Comparison of ENCODE assay signal across 21 cellular contexts in the genomic region with DNA sequence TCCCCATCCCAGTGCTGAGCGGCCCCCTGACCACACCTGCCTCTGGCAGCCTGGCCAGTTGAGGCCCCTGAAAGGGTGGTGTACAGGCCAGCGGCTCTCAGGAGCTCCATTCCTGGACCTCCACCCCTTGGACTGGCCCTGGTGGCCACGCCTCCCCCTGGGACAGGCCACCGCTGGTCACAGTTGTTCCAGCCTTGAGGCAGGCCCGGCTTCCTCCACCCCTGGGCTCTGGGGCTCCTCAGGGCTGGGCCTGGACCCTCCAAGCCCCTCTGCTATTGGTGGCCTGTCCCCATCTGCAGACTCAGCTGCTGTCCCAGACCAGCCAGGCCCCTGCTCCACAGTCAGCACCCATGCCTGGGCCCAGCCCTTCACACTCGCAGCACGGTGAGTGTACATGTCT.
"Had no signal": no experiment of that assay in that cellular context is flagged by ENCODE, and none has a peak within 500 bp of the region (broad histone marks: within the 10 kb centered on the region; RNA-seq: fewer than 3 reads in every experiment).

No MANE protein-coding gene starts in this region.

- H3K4me3 ChIP-seq: cardiac muscle cell, dorsolateral prefrontal cortex, stomach, testis, upper lobe of left lung had no signal

- H3K4me3 Mint-ChIP-seq: activated naive CD8-positive, alpha-beta T cell; activated T-cell treated with anti-CD3 and anti-CD28 coated beads, Interleukin-2, amount 50 U/mL, for 72 hours; nephron progenitor cell had no signal

- DNase-seq: activated CD4-positive, alpha-beta T cell treated with anti-CD3 and anti-CD28 coated beads for 1 hour; activated gamma-delta T cell treated with Interleukin-2 at 50 U/mL for 16 hours; activated T-cell treated with anti-CD3 and anti-CD28 coated beads, Interleukin-2, amount 50 U/mL, for 72 hours; amygdala; foreskin fibroblast; hippocampal formation; islet precursor cell; nephron progenitor cell; occipital lobe; retina; stimulated activated CD4-positive, alpha-beta T cell treated with anti-CD3 and anti-CD28 coated beads, Interleukin-2, amount 100 ng/mL, for 24 hours; stomach; SW 1271; T-helper 2 cell; testis had no signal

- H3K36me3 Mint-ChIP-seq: activated naive CD8-positive, alpha-beta T cell had no signal

- H3K9me3 Mint-ChIP-seq: activated T-cell treated with anti-CD3 and anti-CD28 coated beads, Interleukin-2, amount 50 U/mL, for 72 hours; nephron progenitor cell had no signal

- H3K9me3 ChIP-seq: stomach, testis, upper lobe of left lung had no signal

- H3K4me1 ChIP-seq: stomach, testis, upper lobe of left lung had no signal

- H3K27ac ChIP-seq: cardiac muscle cell, dorsolateral prefrontal cortex, epithelial cell of prostate, stomach, testis, upper lobe of left lung, VCaP had no signal

- H3K27me3 ChIP-seq: cardiac muscle cell, testis, upper lobe of left lung had no signal

- H3K36me3 ChIP-seq: cardiac muscle cell, stomach, upper lobe of left lung had no signal

- H3K27ac Mint-ChIP-seq: activated naive CD8-positive, alpha-beta T cell; activated T-cell treated with anti-CD3 and anti-CD28 coated beads, Interleukin-2, amount 50 U/mL, for 72 hours; nephron progenitor cell had no signal
